ENCODE assay signal across 8 cellular contexts in the genomic region with DNA sequence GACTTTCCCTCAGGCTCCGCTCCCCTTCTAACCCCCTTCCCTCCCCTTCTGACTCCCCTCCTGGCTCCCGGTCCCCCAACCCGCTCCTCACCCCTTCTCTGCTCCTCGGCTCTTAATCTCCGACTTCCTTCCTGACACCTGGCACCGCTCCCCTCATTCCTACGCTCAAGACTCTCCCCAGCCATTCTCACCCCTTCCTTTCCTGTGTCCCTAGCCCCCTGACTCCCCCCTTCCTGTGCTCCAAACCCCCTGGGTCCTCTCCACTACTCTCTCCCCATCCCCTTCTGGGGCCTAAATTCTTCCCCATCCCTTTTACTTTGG. TPM values are rescaled to one million over a fixed set of nuclear protein-coding genes. Genes with fewer than 3 reads are reported as not detected.
A peak's percentile ranks its signal among the peaks of the same experiment; 100 is the strongest.
DNase-seq lines count a peak whose midpoint lies in the region; ATAC-seq and TF ChIP-seq lines count a peak whose summit lies in the region.

No MANE protein-coding gene starts in this region.

- no peak for ATAC-seq in naive thymus-derived CD4-positive, alpha-beta T cell
- ATAC-seq in HG02623 (IDR thresholded peaks at IDR 0.05; ENCODE audit: unreplicated experiment): no peak

- intact Hi-C loops in naive thymus-derived CD4-positive, alpha-beta T cell (cut with micrococcal nuclease): loop anchor here in 1 of 2 donors (1.0 to 5.0 kb wide), 6 partner anchors 143 to 1173 kb away; a partner anchor contains a TSS

- DNase-seq in BE2C (no peak), choroid plexus epithelial cell (ENCODE audit: low read depth) (no peak), COLO829 (ENCODE audit: low spot score) (no peak), DMS153 (lab: John Stamatoyannopoulos, UW) (no peak), NCI-H2196 treated with DMSO at 0.1 percent for 48 hours (lab: John Stamatoyannopoulos, UW; ENCODE audit: unreplicated experiment) (no peak)
- no peak for DNase-seq in naive thymus-derived CD4-positive, alpha-beta T cell

- no peaks in the 10 kb centered on the region for H3K27me3 ChIP-seq in BE2C
- no peaks in the 10 kb centered on the region for H3K27me3 ChIP-seq in naive thymus-derived CD4-positive, alpha-beta T cell (ENCODE audit: control insufficient read depth in 2 of 2, insufficient read depth in 2 of 2, low read length in 2 of 2)

- H3K4me1 ChIP-seq in BE2C: no peaks in the 10 kb centered on the region
- H3K4me1 ChIP-seq in naive thymus-derived CD4-positive, alpha-beta T cell (ENCODE audit: control insufficient read depth in 2 of 2, insufficient read depth in 2 of 2, low read length in 2 of 2): peaks cover 10 to 13% of the 10 kb centered on the region in 2 donors

- no peaks in the 10 kb centered on the region for H3K9me3 Mint-ChIP-seq in naive thymus-derived CD4-positive, alpha-beta T cell

- H3K27me3 Mint-ChIP-seq in naive thymus-derived CD4-positive, alpha-beta T cell: no peaks in the 10 kb centered on the region

- H3K4me1 Mint-ChIP-seq in naive thymus-derived CD4-positive, alpha-beta T cell: peaks cover 10 to 37% (median 22%) of the 10 kb centered on the region in 7 donors

- H3K9me3 ChIP-seq in BE2C: no peaks in the 10 kb centered on the region
- H3K9me3 ChIP-seq in KOPT-K1 (ENCODE audit: insufficient read depth, low read length, poor library complexity, severe bottlenecking): no peaks in the 10 kb centered on the region
- no peaks in the 10 kb centered on the region for H3K9me3 ChIP-seq in naive thymus-derived CD4-positive, alpha-beta T cell (ENCODE audit: control insufficient read depth in 2 of 3, low read length in 3 of 3)

- H3K36me3 ChIP-seq in BE2C: peaks cover 35% of the 10 kb centered on the region
- peaks cover 35% of the 10 kb centered on the region for H3K36me3 ChIP-seq in KOPT-K1 (ENCODE audit: insufficient read depth, low read length)
- H3K36me3 ChIP-seq in naive thymus-derived CD4-positive, alpha-beta T cell (ENCODE audit: control insufficient read depth in 2 of 3, insufficient read depth in 3 of 3, low read length in 3 of 3): peaks cover 14 to 56% (median 16%) of the 10 kb centered on the region in 3 experiments

- H3K4me3 ChIP-seq in BE2C (ENCODE audit: low read depth, low read length): peak overlapping the region; percentile 78
- peak overlapping the region; percentile 87 for H3K4me3 ChIP-seq in choroid plexus epithelial cell (ENCODE audit: low read depth, low read length)
- peak overlapping the region; percentile 76 for H3K4me3 ChIP-seq in naive thymus-derived CD4-positive, alpha-beta T cell (ENCODE audit: low read length)

- CTCF ChIA-PET in naive thymus-derived CD4-positive, alpha-beta T cell (lab: Charles Lee): interaction anchor here (1.9 kb wide), 1 partner anchor 10 kb away, joined by 9 read pairs; a partner anchor contains a TSS

- peaks cover 0 to 29% (median 8%) of the 10 kb centered on the region in 5 donors for H3K36me3 Mint-ChIP-seq in naive thymus-derived CD4-positive, alpha-beta T cell

- peak overlapping the region; percentile 92 for H3K27ac ChIP-seq in KOPT-K1 (ENCODE audit: low read depth, low read length, poor library complexity, severe bottlenecking)
- H3K27ac ChIP-seq in naive thymus-derived CD4-positive, alpha-beta T cell (ENCODE audit: low read depth, low read length): peak overlapping the region; percentile 82

- peak overlapping the region; percentile 87 to 98 (median 96) for H3K27ac Mint-ChIP-seq in naive thymus-derived CD4-positive, alpha-beta T cell

- POLR2A ChIA-PET in naive thymus-derived CD4-positive, alpha-beta T cell (lab: Charles Lee): interaction anchor here (0.6 to 5.5 kb wide), 3 partner anchors 11 to 1510 kb away, joined by 3 to 85 read pairs (median 11); a partner anchor contains a TSS

- no peak for TF ChIP-seq CTCF in BE2C (IDR thresholded peaks at IDR 0.05; ENCODE audit: low read depth, low read length)
- no peak for TF ChIP-seq CTCF in choroid plexus epithelial cell (conservative IDR thresholded peaks at IDR 0.05; ENCODE audit: low read depth, low read length)

- H3K4me3 Mint-ChIP-seq in naive thymus-derived CD4-positive, alpha-beta T cell: peak overlapping the region; percentile 83 to 100 (median 97)

RNA-seq across cellular contexts. Expression of a gene that starts 0.7 kb away (rescaled TPM):
- polyA plus RNA-seq in BE2C (2012; ENCODE audit: insufficient read depth, insufficient read length, low read depth): 351 TPM
- 100 to 1,000 TPM in 1 of 5 experiments, 10 to 100 TPM in 4; 53.2 to 129 (median 75.9) TPM for total RNA-seq in naive thymus-derived CD4-positive, alpha-beta T cell
- polyA plus RNA-seq in naive thymus-derived CD4-positive, alpha-beta T cell: 100 to 1,000 TPM; 156 to 196 TPM

RNA-seq across cellular contexts. Expression of a gene that starts 10.6 kb away (rescaled TPM):
- polyA plus RNA-seq in BE2C (2012; ENCODE audit: insufficient read depth, insufficient read length, low read depth): 127 TPM
- total RNA-seq in naive thymus-derived CD4-positive, alpha-beta T cell: 10 to 100 TPM; 33.6 to 90.1 (median 72.9) TPM
- polyA plus RNA-seq in naive thymus-derived CD4-positive, alpha-beta T cell: 100 to 1,000 TPM; 129 to 142 TPM

RNA-seq across cellular contexts. Expression of a gene that starts 13.7 kb away (rescaled TPM):
- polyA plus RNA-seq in BE2C (2012; ENCODE audit: insufficient read depth, insufficient read length, low read depth): 2.3 TPM
- total RNA-seq in naive thymus-derived CD4-positive, alpha-beta T cell: 1 to 10 TPM; 1.8 to 4.0 (median 2.8) TPM
- polyA plus RNA-seq in naive thymus-derived CD4-positive, alpha-beta T cell: under 1 TPM; 0.60 to 0.91 TPM

RNA-seq across cellular contexts. Expression of a gene that starts 28.6 kb away (rescaled TPM):
- not detected for polyA plus RNA-seq in BE2C (2012; ENCODE audit: insufficient read depth, insufficient read length, low read depth)
- 1 to 10 TPM in 2 of 5 experiments, under 1 TPM in 3; 0.65 to 2.9 (median 0.87) TPM for total RNA-seq in naive thymus-derived CD4-positive, alpha-beta T cell
- polyA plus RNA-seq in naive thymus-derived CD4-positive, alpha-beta T cell: 1 to 10 TPM; 1.1 to 3.9 TPM

RNA-seq across cellular contexts. Expression of a gene that starts 31.0 kb away (rescaled TPM):
- 283 TPM for polyA plus RNA-seq in BE2C (2012; ENCODE audit: insufficient read depth, insufficient read length, low read depth)
- 10 to 100 TPM; 51.5 to 71.6 (median 61.3) TPM for total RNA-seq in naive thymus-derived CD4-positive, alpha-beta T cell
- polyA plus RNA-seq in naive thymus-derived CD4-positive, alpha-beta T cell: 10 to 100 TPM; 17.9 to 33.3 TPM
